ENCODE assay signal across 2 cellular contexts in the genomic region with DNA sequence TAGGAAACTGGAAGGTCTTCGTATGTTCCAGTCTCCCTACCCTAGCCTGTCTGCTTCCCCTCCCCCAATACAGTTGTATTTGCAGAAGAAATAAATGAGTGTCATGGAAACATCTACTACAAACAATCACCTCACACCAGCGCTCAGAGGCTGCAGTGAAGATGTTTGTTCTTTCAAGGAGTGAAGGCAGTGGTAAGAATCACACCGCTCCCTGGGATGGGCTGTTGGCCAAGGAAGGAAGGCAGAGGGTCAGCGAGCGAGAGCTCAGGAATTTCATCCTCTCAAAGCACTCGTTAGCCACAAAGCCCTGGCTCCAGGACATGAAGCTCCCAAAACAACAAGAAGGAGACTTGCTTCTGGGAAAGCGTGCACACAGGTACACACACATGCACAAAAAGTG.
TF ChIP-seq lines count a peak whose summit lies in the region.

No MANE protein-coding gene starts in this region.

TF ChIP-seq in IMR-90, 13 proteins besides CTCF, POLR2A, EP300 and RAD21:
- TF ChIP-seq SMC3 (IDR thresholded peaks at IDR 0.05; ENCODE audit: low read depth, low read length) (no peak), NFE2L2 (IDR thresholded peaks at IDR 0.05; ENCODE audit: low read depth, low read length) (no peak), CEBPB (IDR thresholded peaks at IDR 0.05; ENCODE audit: low read depth, low read length) (no peak)

TF ChIP-seq in HepG2, 621 proteins besides CTCF, POLR2A, EP300 and RAD21:
- TF ChIP-seq, protein P1, sequence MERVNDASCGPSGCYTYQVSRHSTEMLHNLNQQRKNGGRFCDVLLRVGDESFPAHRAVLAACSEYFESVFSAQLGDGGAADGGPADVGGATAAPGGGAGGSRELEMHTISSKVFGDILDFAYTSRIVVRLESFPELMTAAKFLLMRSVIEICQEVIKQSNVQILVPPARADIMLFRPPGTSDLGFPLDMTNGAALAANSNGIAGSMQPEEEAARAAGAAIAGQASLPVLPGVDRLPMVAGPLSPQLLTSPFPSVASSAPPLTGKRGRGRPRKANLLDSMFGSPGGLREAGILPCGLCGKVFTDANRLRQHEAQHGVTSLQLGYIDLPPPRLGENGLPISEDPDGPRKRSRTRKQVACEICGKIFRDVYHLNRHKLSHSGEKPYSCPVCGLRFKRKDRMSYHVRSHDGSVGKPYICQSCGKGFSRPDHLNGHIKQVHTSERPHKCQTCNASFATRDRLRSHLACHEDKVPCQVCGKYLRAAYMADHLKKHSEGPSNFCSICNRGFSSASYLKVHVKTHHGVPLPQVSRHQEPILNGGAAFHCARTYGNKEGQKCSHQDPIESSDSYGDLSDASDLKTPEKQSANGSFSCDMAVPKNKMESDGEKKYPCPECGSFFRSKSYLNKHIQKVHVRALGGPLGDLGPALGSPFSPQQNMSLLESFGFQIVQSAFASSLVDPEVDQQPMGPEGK (CRISPR knock-in tag; IDR thresholded peaks at IDR 0.05), result no peak
- TF ChIP-seq ARNT2 (CRISPR knock-in tag; IDR thresholded peaks at IDR 0.05; ENCODE audit: low read depth), result no peak
- TF ChIP-seq ZSCAN31 (CRISPR knock-in tag; IDR thresholded peaks at IDR 0.05; ENCODE audit: low read depth), result no peak
- TF ChIP-seq, protein P2, sequence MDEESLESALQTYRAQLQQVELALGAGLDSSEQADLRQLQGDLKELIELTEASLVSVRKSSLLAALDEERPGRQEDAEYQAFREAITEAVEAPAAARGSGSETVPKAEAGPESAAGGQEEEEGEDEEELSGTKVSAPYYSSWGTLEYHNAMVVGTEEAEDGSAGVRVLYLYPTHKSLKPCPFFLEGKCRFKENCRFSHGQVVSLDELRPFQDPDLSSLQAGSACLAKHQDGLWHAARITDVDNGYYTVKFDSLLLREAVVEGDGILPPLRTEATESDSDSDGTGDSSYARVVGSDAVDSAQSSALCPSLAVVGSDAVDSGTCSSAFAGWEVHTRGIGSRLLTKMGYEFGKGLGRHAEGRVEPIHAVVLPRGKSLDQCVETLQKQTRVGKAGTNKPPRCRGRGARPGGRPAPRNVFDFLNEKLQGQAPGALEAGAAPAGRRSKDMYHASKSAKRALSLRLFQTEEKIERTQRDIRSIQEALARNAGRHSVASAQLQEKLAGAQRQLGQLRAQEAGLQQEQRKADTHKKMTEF (CRISPR knock-in tag; IDR thresholded peaks at IDR 0.05), result no peak
- no peak for TF ChIP-seq ZNF124 (CRISPR knock-in tag; IDR thresholded peaks at IDR 0.05)
- TF ChIP-seq CEBPG (CRISPR knock-in tag; IDR thresholded peaks at IDR 0.05), result no peak
- no peak for TF ChIP-seq ZNF605 (CRISPR knock-in tag; IDR thresholded peaks at IDR 0.05)
- TF ChIP-seq ARID5B (CRISPR knock-in tag; IDR thresholded peaks at IDR 0.05), result no peak
- no peak for TF ChIP-seq ZNF251 (CRISPR knock-in tag; IDR thresholded peaks at IDR 0.05)
- TF ChIP-seq ZSCAN25 (CRISPR knock-in tag; IDR thresholded peaks at IDR 0.05), result no peak
- TF ChIP-seq, protein P3, sequence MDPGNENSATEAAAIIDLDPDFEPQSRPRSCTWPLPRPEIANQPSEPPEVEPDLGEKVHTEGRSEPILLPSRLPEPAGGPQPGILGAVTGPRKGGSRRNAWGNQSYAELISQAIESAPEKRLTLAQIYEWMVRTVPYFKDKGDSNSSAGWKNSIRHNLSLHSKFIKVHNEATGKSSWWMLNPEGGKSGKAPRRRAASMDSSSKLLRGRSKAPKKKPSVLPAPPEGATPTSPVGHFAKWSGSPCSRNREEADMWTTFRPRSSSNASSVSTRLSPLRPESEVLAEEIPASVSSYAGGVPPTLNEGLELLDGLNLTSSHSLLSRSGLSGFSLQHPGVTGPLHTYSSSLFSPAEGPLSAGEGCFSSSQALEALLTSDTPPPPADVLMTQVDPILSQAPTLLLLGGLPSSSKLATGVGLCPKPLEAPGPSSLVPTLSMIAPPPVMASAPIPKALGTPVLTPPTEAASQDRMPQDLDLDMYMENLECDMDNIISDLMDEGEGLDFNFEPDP (CRISPR knock-in tag; conservative IDR thresholded peaks at IDR 0.05), result no peak
